ENCODE assay signal across 20 cellular contexts in genomic region chr1:183443466-183443865, GRCh38. TPM values are rescaled to one million over a fixed set of nuclear protein-coding genes. Genes with fewer than 3 reads are reported as not detected.
"Had no signal": no experiment of that assay in that cellular context is flagged by ENCODE, and none has a peak within 500 bp of the region (broad histone marks: within the 10 kb centered on the region; RNA-seq: fewer than 3 reads in every experiment).

No MANE protein-coding gene starts in this region.

- ATAC-seq: effector memory CD8-positive, alpha-beta T cell; left colon; left ventricle myocardium superior; natural killer cell treated with Interleukin-12 subunit alpha and Interleukin-12 subunit beta and Interleukin-15 and Interleukin-18, amount 100 ng/mL, for 72 hours; pancreas; right lobe of liver; stimulated activated effector memory CD8-positive, alpha-beta T cell treated with anti-CD3 and anti-CD28 coated beads, Interleukin-12 subunit alpha, Interleukin-12 subunit beta, amount 100 ng/mL, for 72 hours; stimulated activated naive CD8-positive, alpha-beta T cell treated with anti-CD3 and anti-CD28 coated beads, Interleukin-15, Interleukin-2, amounts not matched to agents 100 U/mL and 50 U/mL, for 24 hours had no signal

- H3K9me3 ChIP-seq: esophagus squamous epithelium, pancreas, prostate gland, right lobe of liver, thoracic aorta, transverse colon had no signal

- H3K9me3 Mint-ChIP-seq: effector memory CD8-positive, alpha-beta T cell; natural killer cell treated with Interleukin-12 subunit alpha and Interleukin-12 subunit beta and Interleukin-15 and Interleukin-18, amount 100 ng/mL, for 72 hours; stimulated activated effector memory CD8-positive, alpha-beta T cell treated with anti-CD3 and anti-CD28 coated beads, Interleukin-12 subunit alpha, Interleukin-12 subunit beta, amount 100 ng/mL, for 72 hours had no signal

- H3K27ac ChIP-seq: esophagus squamous epithelium, hepatocyte, pancreas, prostate gland, right lobe of liver, thoracic aorta, transverse colon had no signal

- H3K4me3 Mint-ChIP-seq: effector memory CD8-positive, alpha-beta T cell; natural killer cell treated with Interleukin-12 subunit alpha and Interleukin-12 subunit beta and Interleukin-15 and Interleukin-18, amount 100 ng/mL, for 72 hours; stimulated activated effector memory CD8-positive, alpha-beta T cell treated with anti-CD3 and anti-CD28 coated beads, Interleukin-12 subunit alpha, Interleukin-12 subunit beta, amount 100 ng/mL, for 72 hours had no signal

- H3K4me3 ChIP-seq: esophagus squamous epithelium, hepatocyte, lung, pancreas, prostate gland, right lobe of liver, thoracic aorta, transverse colon had no signal

- H3K27ac Mint-ChIP-seq: effector memory CD8-positive, alpha-beta T cell; natural killer cell treated with Interleukin-12 subunit alpha and Interleukin-12 subunit beta and Interleukin-15 and Interleukin-18, amount 100 ng/mL, for 72 hours; stimulated activated effector memory CD8-positive, alpha-beta T cell treated with anti-CD3 and anti-CD28 coated beads, Interleukin-12 subunit alpha, Interleukin-12 subunit beta, amount 100 ng/mL, for 72 hours had no signal

- H3K36me3 ChIP-seq: esophagus squamous epithelium, pancreas, prostate gland, right lobe of liver, thoracic aorta, transverse colon had no signal

- DNase-seq: effector memory CD8-positive, alpha-beta T cell; esophagus squamous epithelium; head of caudate nucleus; left colon; left ventricle myocardium superior; mesenchymal stem cell; midbrain; occipital lobe; pancreas; right lobe of liver; stimulated activated CD4-positive, alpha-beta T cell treated with anti-CD3 and anti-CD28 coated beads, Interleukin-4, amount 100 ng/mL, for 1 hour; stimulated activated CD8-positive, alpha-beta memory T cell treated with anti-CD3 and anti-CD28 coated beads, Interleukin-4, amount 100 ng/mL, for 48 hours; stimulated activated naive CD8-positive, alpha-beta T cell treated with anti-CD3 and anti-CD28 coated beads, Interleukin-15, Interleukin-2, amounts not matched to agents 100 U/mL and 50 U/mL, for 24 hours; transverse colon had no signal

- H3K4me1 Mint-ChIP-seq: stimulated activated effector memory CD8-positive, alpha-beta T cell treated with anti-CD3 and anti-CD28 coated beads, Interleukin-12 subunit alpha, Interleukin-12 subunit beta, amount 100 ng/mL, for 72 hours had no signal

- H3K27me3 ChIP-seq: esophagus squamous epithelium, hepatocyte, pancreas, right lobe of liver, transverse colon had no signal

- H3K36me3 Mint-ChIP-seq: natural killer cell treated with Interleukin-12 subunit alpha and Interleukin-12 subunit beta and Interleukin-15 and Interleukin-18, amount 100 ng/mL, for 72 hours; stimulated activated effector memory CD8-positive, alpha-beta T cell treated with anti-CD3 and anti-CD28 coated beads, Interleukin-12 subunit alpha, Interleukin-12 subunit beta, amount 100 ng/mL, for 72 hours had no signal

- H3K4me1 ChIP-seq: esophagus squamous epithelium, pancreas, prostate gland, right lobe of liver, transverse colon had no signal

RNA-seq across cellular contexts. Expression of gene NMNAT2, which starts 25.3 kb away (rescaled TPM):
- total RNA-seq: natural killer cell treated with Interleukin-12 subunit alpha and Interleukin-12 subunit beta and Interleukin-15 and Interleukin-18, amount 100 ng/mL, for 72 hours had no signal
